In genomic region chr19:12400618-12401502, GRCh38 we compare ENCODE assay signal across 1 cellular context.
A peak's percentile ranks its signal among the peaks of the same experiment; 100 is the strongest.
TF ChIP-seq lines count a peak whose summit lies in the region.

Gene ZNF799, minus strand, starts transcription at chr19:12401271. Its CDS starts 201 bp downstream, at chr19:12401070.

TF ChIP-seq in HepG2, 621 proteins besides CTCF, POLR2A, EP300 and RAD21 (continued from another document and continues in another):
- TF ChIP-seq ZNF652 (CRISPR knock-in tag; IDR thresholded peaks at IDR 0.05; ENCODE audit: borderline replicate concordance, low read depth) (no peak), RARA (CRISPR knock-in tag; IDR thresholded peaks at IDR 0.05) (peak; percentile 39; the same call in 1 of the 2 replicates), MAFF (IDR thresholded peaks at IDR 0.05; ENCODE audit: low read depth, low read length) (peak; percentile 19; the same call in 1 of the 2 replicates), SKI (IDR thresholded peaks at IDR 0.05; ENCODE audit: partially characterized antibody) (no peak), GATAD1 (CRISPR knock-in tag; IDR thresholded peaks at IDR 0.05) (0 out of 2 replicates have a peak, but pooled peaks have one; percentile 12), ARNTL (CRISPR knock-in tag; IDR thresholded peaks at IDR 0.05) (no peak), HOXA7 (CRISPR knock-in tag; IDR thresholded peaks at IDR 0.05) (no peak), FOXJ3 (CRISPR knock-in tag; IDR thresholded peaks at IDR 0.05; ENCODE audit: borderline replicate concordance) (no peak), RARG (CRISPR knock-in tag; IDR thresholded peaks at IDR 0.05; ENCODE audit: low read depth) (no peak), SETDB1 (CRISPR knock-in tag; IDR thresholded peaks at IDR 0.05; ENCODE audit: borderline replicate concordance) (no peak), POGZ (CRISPR knock-in tag; IDR thresholded peaks at IDR 0.05) (peak; percentile 71), ZNF292 (CRISPR knock-in tag; IDR thresholded peaks at IDR 0.05; ENCODE audit: borderline replicate concordance, low read depth) (peak; percentile 79), SNAPC5 (CRISPR knock-in tag; IDR thresholded peaks at IDR 0.05; ENCODE audit: borderline replicate concordance) (no peak), ZNF234 (CRISPR knock-in tag; conservative IDR thresholded peaks at IDR 0.05) (0 out of 2 replicates have a peak, but pooled peaks have one; percentile 34), ZNF605 (CRISPR knock-in tag; IDR thresholded peaks at IDR 0.05) (peak; percentile 12; the same call in 1 of the 2 replicates), KDM1A (CRISPR knock-in tag; IDR thresholded peaks at IDR 0.05) (no peak), KMT2B (CRISPR knock-in tag; IDR thresholded peaks at IDR 0.05) (no peak), GATA4 (IDR thresholded peaks at IDR 0.05; ENCODE audit: borderline replicate concordance, low read depth) (no peak), ZBTB44 (CRISPR knock-in tag; IDR thresholded peaks at IDR 0.05) (no peak), TAF1 (CRISPR knock-in tag; IDR thresholded peaks at IDR 0.05) (peak; percentile 61), FOXM1 (CRISPR knock-in tag; IDR thresholded peaks at IDR 0.05) (no peak), PAX8 (CRISPR knock-in tag; IDR thresholded peaks at IDR 0.05; ENCODE audit: borderline replicate concordance) (no peak), ZSCAN21 (CRISPR knock-in tag; IDR thresholded peaks at IDR 0.05; ENCODE audit: borderline replicate concordance) (no peak), SOX13 (IDR thresholded peaks at IDR 0.05) (no peak), SOX13 (CRISPR knock-in tag; conservative IDR thresholded peaks at IDR 0.05 in 1 of 2, IDR thresholded peaks at IDR 0.05 in 1 of 2) (peak in 1 of 2 experiments; percentile 53; a peak in 1 of 4 replicates), ZNF782 (CRISPR knock-in tag; IDR thresholded peaks at IDR 0.05; ENCODE audit: borderline replicate concordance) (no peak), ZBTB33 (CRISPR knock-in tag; IDR thresholded peaks at IDR 0.05) (no peak), RFX3 (CRISPR knock-in tag; IDR thresholded peaks at IDR 0.05) (no peak), ATF7 (IDR thresholded peaks at IDR 0.05) (no peak), ATF7 (CRISPR knock-in tag; IDR thresholded peaks at IDR 0.05) (no peak), HNF1B (CRISPR knock-in tag; IDR thresholded peaks at IDR 0.05) (peak; percentile 81), MNT (IDR thresholded peaks at IDR 0.05) (peak; percentile 68; the same call in 1 of the 2 replicates), ZNF788 (CRISPR knock-in tag; IDR thresholded peaks at IDR 0.05; ENCODE audit: borderline replicate concordance) (no peak), ZNF251 (CRISPR knock-in tag; IDR thresholded peaks at IDR 0.05) (no peak), FOXO4 (CRISPR knock-in tag; conservative IDR thresholded peaks at IDR 0.05) (no peak), FLYWCH1 (CRISPR knock-in tag; IDR thresholded peaks at IDR 0.05) (peak; percentile 89), PCBP2 (optimal IDR thresholded peaks at IDR 0.05; ENCODE audit: low read depth, low read length, poor library complexity, severe bottlenecking) (no peak), SRSF9 (IDR thresholded peaks at IDR 0.05; ENCODE audit: borderline replicate concordance, insufficient read depth, low read depth, low read length, poor library complexity, severe bottlenecking) (no peak), ZNF768 (CRISPR knock-in tag; IDR thresholded peaks at IDR 0.05) (peak; percentile 80), SMARCE1 (IDR thresholded peaks at IDR 0.05; ENCODE audit: borderline replicate concordance) (no peak), ZNF550 (CRISPR knock-in tag; IDR thresholded peaks at IDR 0.05; ENCODE audit: borderline replicate concordance) (no peak), MYNN (CRISPR knock-in tag; IDR thresholded peaks at IDR 0.05; ENCODE audit: low read depth) (no peak), HIVEP1 (CRISPR knock-in tag; IDR thresholded peaks at IDR 0.05) (no peak; the same call in 1 of the 2 replicates), ZNF770 (CRISPR knock-in tag; IDR thresholded peaks at IDR 0.05) (no peak; the same call in 1 of the 2 replicates), NR2F1 (CRISPR knock-in tag; IDR thresholded peaks at IDR 0.05) (no peak), ZNF629 (CRISPR knock-in tag; conservative IDR thresholded peaks at IDR 0.05) (no peak), BHLHE40 (IDR thresholded peaks at IDR 0.05; ENCODE audit: low read length) (no peak), DMAP1 (CRISPR knock-in tag; IDR thresholded peaks at IDR 0.05) (no peak), GATAD2A (CRISPR knock-in tag; IDR thresholded peaks at IDR 0.05) (peak; percentile 40; the same call in 1 of the 2 replicates), ZNF879 (CRISPR knock-in tag; IDR thresholded peaks at IDR 0.05) (0 out of 2 replicates have a peak, but pooled peaks have one; percentile 55), ZBTB1 (CRISPR knock-in tag; IDR thresholded peaks at IDR 0.05; ENCODE audit: borderline replicate concordance) (no peak), PCBP1 (IDR thresholded peaks at IDR 0.05; ENCODE audit: borderline replicate concordance, low read depth, low read length) (no peak)
